Comparison of ENCODE assay signal across 1 cellular context in the genomic region with DNA sequence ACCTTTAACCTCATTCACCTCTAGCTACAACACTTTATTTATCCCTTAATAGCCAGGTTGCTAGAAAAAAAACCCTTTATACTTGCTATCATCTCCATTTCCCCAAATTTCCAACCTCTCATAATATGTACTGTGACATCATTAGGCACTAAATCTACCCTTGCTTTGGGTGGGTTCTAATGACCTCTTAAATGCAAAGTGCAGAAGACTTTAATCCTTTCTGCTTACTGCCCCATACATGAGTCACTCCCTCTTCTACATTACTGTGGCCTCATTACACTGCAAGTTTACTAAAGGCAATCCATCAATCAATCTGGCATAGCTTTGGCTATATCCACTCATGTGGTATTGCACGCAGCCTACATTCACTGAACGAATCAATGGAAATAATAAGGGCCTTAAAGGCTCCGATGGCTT.
A peak's percentile ranks its signal among the peaks of the same experiment; 100 is the strongest.
TF ChIP-seq lines count a peak whose summit lies in the region.

No MANE protein-coding gene starts in this region.

TF ChIP-seq in HepG2, 621 proteins besides CTCF, POLR2A, EP300 and RAD21 (continued from another document):
- TF ChIP-seq CSRNP2 (CRISPR knock-in tag; conservative IDR thresholded peaks at IDR 0.05; ENCODE audit: low read depth), result no peak
- 0 out of 2 replicates have a peak, but pooled peaks have one; percentile 30 for TF ChIP-seq CREB1 (IDR thresholded peaks at IDR 0.05)
- TF ChIP-seq CREB1 (CRISPR knock-in tag; IDR thresholded peaks at IDR 0.05), result no peak
